14 cellular contexts compared by ENCODE assay signal in the genomic region with DNA sequence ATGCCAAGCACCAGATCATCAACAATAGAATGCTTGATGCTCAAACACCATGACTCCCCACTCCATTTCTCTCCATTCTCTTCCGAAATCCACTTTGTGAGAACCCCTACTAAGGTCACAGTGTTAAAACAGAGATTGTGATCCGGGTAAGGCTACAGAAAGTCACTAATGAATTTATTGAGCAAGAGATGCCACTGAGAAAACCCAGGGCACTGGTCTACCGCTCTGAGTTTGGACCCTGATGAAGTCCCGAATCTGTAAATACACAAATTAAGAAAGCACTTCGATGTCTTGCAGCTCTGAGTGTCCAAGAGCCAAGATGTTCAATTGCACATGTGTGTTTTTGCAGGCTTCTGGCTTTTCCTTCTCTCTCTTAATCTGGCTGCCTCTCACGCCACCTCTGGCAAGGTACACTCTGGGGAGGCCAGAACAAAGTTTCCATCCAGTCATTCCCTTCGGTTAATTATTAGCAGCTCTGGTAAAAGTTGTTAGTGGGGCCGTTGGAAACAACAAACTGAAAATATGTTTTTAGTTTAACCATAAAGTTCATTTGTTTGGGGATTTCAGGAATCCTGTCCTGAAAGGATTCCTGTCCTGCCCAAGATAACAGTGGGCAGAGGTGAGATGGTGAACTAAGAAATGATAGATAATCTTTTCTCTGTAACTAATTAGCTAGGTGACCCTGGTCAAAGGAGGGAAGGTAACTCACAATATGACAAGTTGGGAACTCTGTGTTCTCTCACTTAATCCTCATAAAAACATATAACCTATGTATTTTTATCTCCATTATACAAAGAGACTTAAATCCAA.
DNase-seq lines count a peak whose midpoint lies in the region; ATAC-seq, FAIRE-seq and TF ChIP-seq lines count a peak whose summit lies in the region.
"Had no signal": no experiment of that assay in that cellular context is flagged by ENCODE, and none has a peak within 500 bp of the region (broad histone marks: within the 10 kb centered on the region; RNA-seq: fewer than 3 reads in every experiment).

No MANE protein-coding gene starts in this region.

- no peak overlapping the region for H3K4me3 Mint-ChIP-seq in HFFc6

- intact Hi-C loops in transverse colon (cut with DNase I; ENCODE audit: low total_unique reads), result no loop called here

- H3K4me3 ChIP-seq in kidney epithelial cell (ENCODE audit: low read depth, low read length) (no peak overlapping the region), transverse colon (no peak overlapping the region)
- H3K4me3 ChIP-seq: ascending aorta, lung had no signal

- peaks cover 47% of the 10 kb centered on the region for H3K4me1 Mint-ChIP-seq in HFFc6 (ENCODE audit: low read depth)

- ATAC-seq in HG03378 (IDR thresholded peaks at IDR 0.05; ENCODE audit: unreplicated experiment), result peak; percentile 60

- H3K27me3 ChIP-seq in kidney epithelial cell (ENCODE audit: control insufficient read depth, insufficient read depth, low read length) (no peaks in the 10 kb centered on the region), transverse colon (no peaks in the 10 kb centered on the region)
- H3K27me3 ChIP-seq: ascending aorta had no signal

- H3K27ac Mint-ChIP-seq in HFFc6, result no peak overlapping the region

- TF ChIP-seq CTCF in kidney epithelial cell (IDR thresholded peaks at IDR 0.05; ENCODE audit: insufficient read depth, low read length, poor library complexity, severe bottlenecking) (peak; percentile 30), transverse colon (IDR thresholded peaks at IDR 0.05) (peak in 4 of 5 experiments; percentile 10 to 33 (median 16)), HFFc6 (IDR thresholded peaks at IDR 0.05) (no peak)

- peak; percentile 25 for TF ChIP-seq EP300 in transverse colon (IDR thresholded peaks at IDR 0.05; ENCODE audit: low read depth)

- H3K27ac ChIP-seq in transverse colon, result peak overlapping the region; percentile 74 to 81 (median 78)
- H3K27ac ChIP-seq: ascending aorta had no signal

- H3K36me3 ChIP-seq in kidney epithelial cell (ENCODE audit: control insufficient read depth, insufficient read depth, low read length) (no peaks in the 10 kb centered on the region), transverse colon (no peaks in the 10 kb centered on the region)
- H3K36me3 ChIP-seq: ascending aorta had no signal

- no peaks in the 10 kb centered on the region for H3K27me3 Mint-ChIP-seq in HFFc6 (ENCODE audit: insufficient read depth)

- H3K4me1 ChIP-seq in transverse colon, result peaks cover 8 to 38% (median 27%) of the 10 kb centered on the region in 4 donors
- H3K4me1 ChIP-seq: ascending aorta had no signal

- no peaks in the 10 kb centered on the region for H3K36me3 Mint-ChIP-seq in HFFc6 (ENCODE audit: low read depth)

- no peaks in the 10 kb centered on the region for H3K9me3 Mint-ChIP-seq in HFFc6

- FAIRE-seq in GM19239 (lab: Jason Lieb, UNC), result peak; percentile 85

- in situ Hi-C loops in transverse colon (cut with MboI; ENCODE audit: low pct_ligation_motif_present in 1 of 4, low pct_unique_long_range_greater_than_20kb in 1 of 4, low sequenced_read_pairs in 3 of 4), result no loop called here

- WGBS in transverse colon (ENCODE audit: low coverage in 1 of 2), 2 donors, result 26 to 61% methylated on average over 6 to 8 of the region's 8 CpGs

- DNase-seq in GM19239 (ENCODE audit: insufficient read length, low spot score) (no peak), kidney epithelial cell (ENCODE audit: low read depth) (no peak), transverse colon (peak; percentile 68), NCI-H2081 (lab: John Stamatoyannopoulos, UW) (no peak), globus pallidus (ENCODE audit: low spot score) (no peak), HFFc6 (no peak)
- DNase-seq in activated CD4-positive, CD25-positive, alpha-beta regulatory T cell (lab: John Stamatoyannopoulos, UW), result no peak
- DNase-seq: DMS153; NCI-H69; stimulated activated CD8-positive, alpha-beta memory T cell treated with anti-CD3 and anti-CD28 coated beads, Interleukin-4, amount 100 ng/mL, for 48 hours; T-helper 1 cell had no signal

- TF ChIP-seq POLR2A in transverse colon (IDR thresholded peaks at IDR 0.05), result no peak

- no peaks in the 10 kb centered on the region for H3K9me3 ChIP-seq in transverse colon
- H3K9me3 ChIP-seq: ascending aorta had no signal
